In genomic region chr17:5950871-5951270, GRCh38 we compare ENCODE assay signal across 21 cellular contexts.
"Had no signal": no experiment of that assay in that cellular context is flagged by ENCODE, and none has a peak within 500 bp of the region (broad histone marks: within the 10 kb centered on the region; RNA-seq: fewer than 3 reads in every experiment).

No MANE protein-coding gene starts in this region.

- DNase-seq: activated CD4-positive, alpha-beta T cell treated with anti-CD3 and anti-CD28 coated beads, Interleukin-2, amount 10 ng/mL, durations not matched to agents 7 days and 5 days; activated CD8-positive, alpha-beta memory T cell treated with anti-CD3 and anti-CD28 coated beads, Interleukin-2, amount 50 U/mL, for 4 hours; activated CD8-positive, alpha-beta T cell treated with anti-CD3 and anti-CD28 coated beads, Interleukin-2, amount 10 ng/mL, durations not matched to agents 7 days and 5 days; activated effector memory CD4-positive, alpha-beta T cell treated with anti-CD3 and anti-CD28 coated beads, Interleukin-2, amount 50 U/mL, for 16 hours; activated naive CD4-positive, alpha-beta T cell treated with anti-CD3 and anti-CD28 coated beads, Interleukin-2, amount 50 U/mL, for 16 hours; activated T-cell treated with anti-CD3 and anti-CD28 coated beads, Interleukin-2, amount 50 U/mL, for 72 hours; aorta; effector memory CD4-positive, alpha-beta T cell; esophagus squamous epithelium; immature natural killer cell; kidney glomerular epithelial cell; left ventricle myocardium superior; nephron progenitor cell; occipital lobe; right cardiac atrium; small intestine; stimulated activated CD4-positive, alpha-beta T cell treated with anti-CD3 and anti-CD28 coated beads, Interleukin-15, amount 100 ng/mL, for 24 hours; stimulated activated CD4-positive, alpha-beta T cell treated with anti-CD3 and anti-CD28 coated beads, Interleukin-2, amount 100 ng/mL, for 48 hours; T1000; testis had no signal

- ATAC-seq: activated CD4-positive, CD25-positive, alpha-beta regulatory T cell treated with anti-CD3 and anti-CD28 coated beads, Interleukin-2, amount 50 U/mL, for 24 hours; activated CD8-positive, alpha-beta T cell treated with anti-CD3 and anti-CD28 coated beads, Interleukin-2, amount 10 ng/mL, durations not matched to agents 7 days and 5 days; activated T-cell treated with anti-CD3 and anti-CD28 coated beads, Interleukin-2, amount 50 U/mL, for 72 hours; left ventricle myocardium superior; right cardiac atrium had no signal
